In the genomic region with DNA sequence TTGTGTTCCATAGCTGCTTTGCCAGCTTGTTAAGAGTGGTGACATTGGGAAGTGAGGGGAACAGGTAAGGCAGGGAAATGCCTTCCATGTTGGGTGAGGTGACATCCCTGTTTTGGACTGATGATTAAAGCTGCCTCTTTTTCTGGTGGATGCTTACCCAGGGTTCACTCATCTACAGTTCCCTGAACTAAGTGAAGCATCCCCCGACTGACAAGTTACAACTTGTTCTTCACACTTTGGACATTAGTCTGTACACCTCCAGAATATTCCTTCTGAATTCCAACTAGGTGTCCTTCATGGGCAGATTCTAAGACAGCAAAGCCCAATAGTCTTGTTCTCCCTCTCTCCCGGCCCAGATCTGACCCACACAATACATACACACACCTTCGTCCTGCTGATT, we compare ENCODE assay signal across 18 cellular contexts.
DNase-seq lines count a peak whose midpoint lies in the region; ATAC-seq, FAIRE-seq and TF ChIP-seq lines count a peak whose summit lies in the region.
"Had no signal": no experiment of that assay in that cellular context is flagged by ENCODE, and none has a peak within 500 bp of the region (broad histone marks: within the 10 kb centered on the region; RNA-seq: fewer than 3 reads in every experiment).

No MANE protein-coding gene starts in this region.

- H3K4me1 ChIP-seq in A549 = no peaks in the 10 kb centered on the region
- peaks cover 28% of the 10 kb centered on the region for H3K4me1 ChIP-seq in astrocyte (ENCODE audit: insufficient read depth, low read length)
- H3K4me1 ChIP-seq: Peyer's patch had no signal

- H3K4me1 Mint-ChIP-seq in astrocyte (ENCODE audit: low read depth, unreplicated experiment) (peaks cover 30% of the 10 kb centered on the region), naive B cell (peaks cover 26 to 44% (median 31%) of the 10 kb centered on the region in 3 donors)

- H3K27ac ChIP-seq in A549 (no peak overlapping the region), astrocyte (ENCODE audit: low read depth, low read length) (no peak overlapping the region)
- H3K27ac ChIP-seq: C4-2B, KMS-11, Peyer's patch had no signal

- no peaks in the 10 kb centered on the region for H4K20me1 ChIP-seq in astrocyte (ENCODE audit: insufficient read depth, low read length)

- FAIRE-seq in A549 (lab: Jason Lieb, UNC) (peak; percentile 18), H54 (lab: Jason Lieb, UNC) (peak; percentile 89), astrocyte (lab: Jason Lieb, UNC) (no peak)
- FAIRE-seq: HepG2 had no signal

- H3K4me2 ChIP-seq in A549 (no peak overlapping the region), astrocyte (ENCODE audit: low read length) (peak overlapping the region; percentile 1)
- H3K4me2 ChIP-seq: KMS-11 had no signal

- TF ChIP-seq RAD21 in A549 (conservative IDR thresholded peaks at IDR 0.05 in 1 of 2, IDR thresholded peaks at IDR 0.05 in 1 of 2) = no peak

- no peaks in the 10 kb centered on the region for H3K36me3 ChIP-seq in astrocyte (ENCODE audit: insufficient read depth, low read length)
- H3K36me3 ChIP-seq: Peyer's patch had no signal

- H3K27ac Mint-ChIP-seq in astrocyte (ENCODE audit: unreplicated experiment) = no peak overlapping the region
- peak overlapping the region in 4 of 6 donors; percentile 17 to 95 (median 40) for H3K27ac Mint-ChIP-seq in naive B cell

- H3K9me3 ChIP-seq in A549 = no peaks in the 10 kb centered on the region
- no peaks in the 10 kb centered on the region for H3K9me3 ChIP-seq in astrocyte (ENCODE audit: insufficient read depth, low read depth, low read length)
- H3K9me3 ChIP-seq: HAP-1, Peyer's patch had no signal

- no peak overlapping the region for H3K9ac ChIP-seq in astrocyte (ENCODE audit: low read length)
- H3K9ac ChIP-seq: KMS-11 had no signal

- H3K9me3 Mint-ChIP-seq in astrocyte (ENCODE audit: unreplicated experiment) = no peaks in the 10 kb centered on the region
- H3K9me3 Mint-ChIP-seq in naive B cell = no peaks in the 10 kb centered on the region

- DNase-seq in A549 (ENCODE audit: low read depth in 1 of 2, low spot score in 1 of 2) (no peak), H54 (ENCODE audit: insufficient read length, low spot score) (no peak), astrocyte (ENCODE audit: low read depth) (no peak), naive B cell (no peak), AML-193 (lab: John Stamatoyannopoulos, UW) (no peak), T1000 (lab: John Stamatoyannopoulos, UW) (no peak)
- DNase-seq: DND-41, NCI-H1092 treated with DMSO at 0.1 percent for 48 hours, NCI-H1694, NCI-H510A treated with DMSO at 0.1 percent for 48 hours, Peyer's patch, SHP77 had no signal

- CTCF ChIA-PET in A549 (lab: Yijun Ruan, JAX) = interaction anchor here (1.1 kb wide), 1 partner anchor 12 kb away, joined by 4 read pairs; no protein-coding TSS in a partner anchor

- no peaks in the 10 kb centered on the region for H3K27me3 ChIP-seq in astrocyte (ENCODE audit: insufficient read depth, low read length)
- H3K27me3 ChIP-seq: Peyer's patch had no signal

- no peak for TF ChIP-seq EP300 in A549 (IDR thresholded peaks at IDR 0.05)

- H3K27me3 Mint-ChIP-seq in astrocyte (ENCODE audit: low read depth, unreplicated experiment) (no peaks in the 10 kb centered on the region), naive B cell (no peaks in the 10 kb centered on the region)

- H3K4me3 ChIP-seq in A549 (no peak overlapping the region), astrocyte (ENCODE audit: insufficient read depth, low read depth, low read length) (no peak overlapping the region)
- H3K4me3 ChIP-seq: HAP-1, Peyer's patch had no signal

- POLR2A ChIA-PET in A549 (lab: Yijun Ruan, JAX) = no interaction called here

- peaks cover 5% of the 10 kb centered on the region for H3K79me2 ChIP-seq in astrocyte (ENCODE audit: insufficient read depth, low read length)

- no peak for TF ChIP-seq CTCF in A549 (IDR thresholded peaks at IDR 0.05)
- TF ChIP-seq CTCF in astrocyte (IDR thresholded peaks at IDR 0.05; ENCODE audit: insufficient read depth, low read depth, low read length) = no peak

- H3K4me3 Mint-ChIP-seq in astrocyte (ENCODE audit: unreplicated experiment) (no peak overlapping the region), naive B cell (no peak overlapping the region)

- H3K36me3 Mint-ChIP-seq in astrocyte (ENCODE audit: low read depth, unreplicated experiment) (no peaks in the 10 kb centered on the region), naive B cell (peaks cover 4 to 9% of the 10 kb centered on the region in 2 donors)

- H2AFZ ChIP-seq in astrocyte (ENCODE audit: low read depth, low read length) = no peak overlapping the region

- ATAC-seq in A549 (no peak), naive B cell (ENCODE audit: low read depth in 2 of 2) (no peak), HG02852 (IDR thresholded peaks at IDR 0.05; ENCODE audit: unreplicated experiment) (no peak), HG03521 (IDR thresholded peaks at IDR 0.05; ENCODE audit: unreplicated experiment) (no peak)
- ATAC-seq: HepG2 had no signal

- TF ChIP-seq POLR2A in A549 (IDR thresholded peaks at IDR 0.05; ENCODE audit: low read length) (no peak), H54 (IDR thresholded peaks at IDR 0.05; ENCODE audit: low read depth, low read length) (no peak)

- 43% methylated on average over 3 of the region's 3 CpGs for WGBS in A549 (ENCODE audit: missing lambda C conversion rate)

TF ChIP-seq in A549, 52 proteins besides CTCF, POLR2A, EP300 and RAD21:
- no peak for TF ChIP-seq ZNF302 (CRISPR knock-in tag; IDR thresholded peaks at IDR 0.05)
- TF ChIP-seq CHD2 (IDR thresholded peaks at IDR 0.05; ENCODE audit: low read length, partially characterized antibody) = no peak
- no peak for TF ChIP-seq ESRRA (IDR thresholded peaks at IDR 0.05; ENCODE audit: borderline replicate concordance, low read length)
- no peak for TF ChIP-seq NR3C1 (IDR thresholded peaks at IDR 0.05)
- no peak for TF ChIP-seq ZSCAN20 (CRISPR knock-in tag; IDR thresholded peaks at IDR 0.05)
- TF ChIP-seq RFX5 (IDR thresholded peaks at IDR 0.05) = no peak
- no peak for TF ChIP-seq FOXS1 (CRISPR knock-in tag; IDR thresholded peaks at IDR 0.05)
- TF ChIP-seq FOSL2 (IDR thresholded peaks at IDR 0.05) = no peak
- TF ChIP-seq FOSL2 (CRISPR knock-in tag; IDR thresholded peaks at IDR 0.05) = no peak
- TF ChIP-seq, protein P1, sequence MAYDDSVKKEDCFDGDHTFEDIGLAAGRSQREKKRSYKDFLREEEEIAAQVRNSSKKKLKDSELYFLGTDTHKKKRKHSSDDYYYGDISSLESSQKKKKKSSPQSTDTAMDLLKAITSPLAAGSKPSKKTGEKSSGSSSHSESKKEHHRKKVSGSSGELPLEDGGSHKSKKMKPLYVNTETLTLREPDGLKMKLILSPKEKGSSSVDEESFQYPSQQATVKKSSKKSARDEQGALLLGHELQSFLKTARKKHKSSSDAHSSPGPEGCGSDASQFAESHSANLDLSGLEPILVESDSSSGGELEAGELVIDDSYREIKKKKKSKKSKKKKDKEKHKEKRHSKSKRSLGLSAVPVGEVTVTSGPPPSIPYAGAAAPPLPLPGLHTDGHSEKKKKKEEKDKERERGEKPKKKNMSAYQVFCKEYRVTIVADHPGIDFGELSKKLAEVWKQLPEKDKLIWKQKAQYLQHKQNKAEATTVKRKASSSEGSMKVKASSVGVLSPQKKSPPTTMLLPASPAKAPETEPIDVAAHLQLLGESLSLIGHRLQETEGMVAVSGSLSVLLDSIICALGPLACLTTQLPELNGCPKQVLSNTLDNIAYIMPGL (CRISPR knock-in tag; IDR thresholded peaks at IDR 0.05; ENCODE audit: borderline replicate concordance) = no peak
- TF ChIP-seq ZFP36 (IDR thresholded peaks at IDR 0.05; ENCODE audit: borderline replicate concordance, partially characterized antibody) = no peak
- no peak for TF ChIP-seq HEYL (CRISPR knock-in tag; IDR thresholded peaks at IDR 0.05)
- no peak for TF ChIP-seq ZC3H11A (IDR thresholded peaks at IDR 0.05)
- TF ChIP-seq JUNB (IDR thresholded peaks at IDR 0.05) = no peak
- TF ChIP-seq CEBPB (IDR thresholded peaks at IDR 0.05) = no peak
